21 cellular contexts compared by ENCODE assay signal in the genomic region with DNA sequence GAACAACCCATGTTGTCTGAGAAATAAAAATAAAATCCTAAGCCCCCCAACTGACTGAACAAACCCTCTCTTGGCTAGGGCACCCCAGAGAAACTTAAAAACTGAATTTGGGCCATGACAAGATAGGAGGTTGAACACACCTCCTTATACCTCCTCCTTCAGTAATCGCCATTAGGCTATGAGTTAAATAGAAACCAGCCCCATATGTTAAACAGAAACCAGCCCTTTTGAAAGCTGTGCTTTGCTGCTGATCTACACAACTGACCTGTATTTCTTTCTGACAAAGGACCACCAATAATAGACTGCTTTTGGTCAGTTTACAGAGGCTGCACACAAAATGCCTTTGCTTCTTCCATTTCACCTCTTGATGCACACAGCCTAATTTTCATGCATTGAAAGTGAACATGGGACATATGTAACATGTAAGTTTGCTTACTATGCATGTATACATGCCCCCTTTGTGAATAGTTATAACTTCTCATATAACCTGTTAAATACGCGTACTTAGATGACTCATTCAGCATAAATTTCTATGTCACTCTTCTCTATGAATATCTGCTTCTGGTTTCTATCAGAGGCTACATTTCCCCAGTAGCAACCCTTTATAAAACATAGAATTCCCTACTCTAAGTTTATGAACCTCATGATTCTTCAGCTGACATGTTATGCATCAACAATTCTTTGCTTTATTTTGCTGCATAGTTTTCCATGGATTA.
DNase-seq lines count a peak whose midpoint lies in the region; ATAC-seq, FAIRE-seq and TF ChIP-seq lines count a peak whose summit lies in the region.
"Had no signal": no experiment of that assay in that cellular context is flagged by ENCODE, and none has a peak within 500 bp of the region (broad histone marks: within the 10 kb centered on the region; RNA-seq: fewer than 3 reads in every experiment).

No MANE protein-coding gene starts in this region.

- no peak for TF ChIP-seq POLR2A in gastroesophageal sphincter (IDR thresholded peaks at IDR 0.05)

- no peaks in the 10 kb centered on the region for H3K36me3 Mint-ChIP-seq in progenitor cell of endocrine pancreas (ENCODE audit: insufficient read depth)
- H3K36me3 Mint-ChIP-seq: activated naive CD8-positive, alpha-beta T cell treated with anti-CD3 and anti-CD28 coated beads for 36 hours had no signal

- H3K27me3 Mint-ChIP-seq in progenitor cell of endocrine pancreas = no peaks in the 10 kb centered on the region
- H3K27me3 Mint-ChIP-seq: activated naive CD8-positive, alpha-beta T cell treated with anti-CD3 and anti-CD28 coated beads for 36 hours had no signal

- H3K4me3 ChIP-seq in bronchial epithelial cell (ENCODE audit: low read depth, low read length) = no peak overlapping the region
- no peak overlapping the region for H3K4me3 ChIP-seq in gastroesophageal sphincter
- H3K4me3 ChIP-seq: esophagus muscularis mucosa, heart left ventricle, skin epidermis, tibial nerve had no signal

- H3K9me3 Mint-ChIP-seq in progenitor cell of endocrine pancreas (ENCODE audit: low read depth) = no peaks in the 10 kb centered on the region
- H3K9me3 Mint-ChIP-seq: activated naive CD8-positive, alpha-beta T cell treated with anti-CD3 and anti-CD28 coated beads for 36 hours had no signal

- TF ChIP-seq CTCF in bronchial epithelial cell (IDR thresholded peaks at IDR 0.05; ENCODE audit: insufficient read depth, low read length, severe bottlenecking) (no peak), progenitor cell of endocrine pancreas (IDR thresholded peaks at IDR 0.05; ENCODE audit: unreplicated experiment) (no peak), gastroesophageal sphincter (IDR thresholded peaks at IDR 0.05) (no peak)

- H3K27me3 ChIP-seq in bronchial epithelial cell (ENCODE audit: control insufficient read depth, insufficient read depth, low read length) = no peaks in the 10 kb centered on the region
- no peaks in the 10 kb centered on the region for H3K27me3 ChIP-seq in gastroesophageal sphincter
- H3K27me3 ChIP-seq: esophagus muscularis mucosa, heart left ventricle, tibial nerve had no signal

- no peak for TF ChIP-seq EP300 in gastroesophageal sphincter (IDR thresholded peaks at IDR 0.05)

- H3K4me3 Mint-ChIP-seq in progenitor cell of endocrine pancreas (ENCODE audit: low read depth) = no peak overlapping the region
- H3K4me3 Mint-ChIP-seq: activated naive CD8-positive, alpha-beta T cell treated with anti-CD3 and anti-CD28 coated beads for 36 hours had no signal

- ATAC-seq in GM18909 (IDR thresholded peaks at IDR 0.05; ENCODE audit: poor library complexity, unreplicated experiment) (peak; percentile 65), GM21529 (IDR thresholded peaks at IDR 0.05; ENCODE audit: unreplicated experiment) (peak; percentile 83), HG03025 (IDR thresholded peaks at IDR 0.05; ENCODE audit: low FRiP score, unreplicated experiment) (peak; percentile 80), gastroesophageal sphincter (no peak), GM18858 (IDR thresholded peaks at IDR 0.05; ENCODE audit: unreplicated experiment) (no peak)
- ATAC-seq: heart left ventricle had no signal

- no peak overlapping the region for H3K27ac Mint-ChIP-seq in progenitor cell of endocrine pancreas
- H3K27ac Mint-ChIP-seq: activated naive CD8-positive, alpha-beta T cell treated with anti-CD3 and anti-CD28 coated beads for 36 hours had no signal

- no peak for FAIRE-seq in bronchial epithelial cell (lab: Jason Lieb, UNC)

- H3K27ac ChIP-seq in gastroesophageal sphincter = no peak overlapping the region
- H3K27ac ChIP-seq: esophagus muscularis mucosa, heart left ventricle, KMS-11, parathyroid adenoma, skin epidermis, tibial nerve had no signal

- H3K4me1 ChIP-seq in gastroesophageal sphincter = no peaks in the 10 kb centered on the region
- H3K4me1 ChIP-seq: esophagus muscularis mucosa, heart left ventricle, parathyroid adenoma had no signal

- WGBS in gastroesophageal sphincter (ENCODE audit: low coverage in 1 of 2), 2 donors = 67 to 91% methylated on average over 3 of the region's 3 CpGs

- H3K9me3 ChIP-seq in gastroesophageal sphincter = no peaks in the 10 kb centered on the region
- H3K9me3 ChIP-seq: esophagus muscularis mucosa, heart left ventricle, tibial nerve had no signal

- DNase-seq in bronchial epithelial cell (ENCODE audit: low read depth) (peak; percentile 20), progenitor cell of endocrine pancreas (ENCODE audit: low spot score, unreplicated experiment) (no peak), LoVo (ENCODE audit: low spot score) (no peak)
- DNase-seq: activated CD4-positive, alpha-beta T cell treated with anti-CD3 and anti-CD28 coated beads, Interleukin-2, amount 50 U/mL, for 48 hours; activated naive CD8-positive, alpha-beta T cell treated with anti-CD3 and anti-CD28 coated beads for 36 hours; activated T-cell treated with anti-CD3 and anti-CD28 coated beads, Interleukin-2, amount 50 U/mL, for 48 hours; Calu3; heart left ventricle; NCI-H1092 treated with DMSO at 0.1 percent for 48 hours; NCI-H2171 treated with DMSO at 0.1 percent for 48 hours; NCI-H82 had no signal

- H3K4me1 Mint-ChIP-seq in progenitor cell of endocrine pancreas (ENCODE audit: low read depth) = no peaks in the 10 kb centered on the region
- H3K4me1 Mint-ChIP-seq: activated naive CD8-positive, alpha-beta T cell treated with anti-CD3 and anti-CD28 coated beads for 36 hours had no signal

- no peaks in the 10 kb centered on the region for H3K36me3 ChIP-seq in bronchial epithelial cell (ENCODE audit: control insufficient read depth, insufficient read depth, low read length)
- no peaks in the 10 kb centered on the region for H3K36me3 ChIP-seq in gastroesophageal sphincter
- H3K36me3 ChIP-seq: esophagus muscularis mucosa, heart left ventricle, tibial nerve had no signal

Comparison
In these comparisons a context has a peak if more than half of its experiments do, and no peak if none do; other contexts are left out.
1. ATAC-seq: peak in GM18909 (single experiment), GM21529 (single experiment) and HG03025 (single experiment); none in gastroesophageal sphincter (single experiment) and GM18858 (single experiment).